In genomic region chr12:122190842-122191668, GRCh38 we compare ENCODE assay signal across 8 cellular contexts. TPM values are rescaled to one million over a fixed set of nuclear protein-coding genes. Genes with fewer than 3 reads are reported as not detected.
DNase-seq lines count a peak whose midpoint lies in the region; ATAC-seq, FAIRE-seq and TF ChIP-seq lines count a peak whose summit lies in the region.

No MANE protein-coding gene starts in this region.

- H3K9ac ChIP-seq in HepG2 (ENCODE audit: insufficient read depth, low read depth, low read length), result no peak overlapping the region

- no TSS peak for BruUV-seq in HepG2 (replicated peaks; lab: Mats Ljungman, UMichigan)

- CTCF ChIA-PET in HepG2 (lab: Yijun Ruan, JAX; ENCODE audit: low intra/inter-chr PET ratio, low total read pairs), result interaction anchor here (0.7 to 2.2 kb wide), 4 partner anchors 54 to 137 kb away, joined by 3 to 21 read pairs (median 8); no protein-coding TSS in a partner anchor

- peaks cover 5% of the 10 kb centered on the region; the same call in 1 of the 2 replicates for H3K4me1 ChIP-seq in HepG2 (ENCODE audit: insufficient read depth, low read length)

- intact Hi-C loops in HepG2 (cut with micrococcal nuclease; ENCODE audit: unreplicated experiment), result loop anchor here (1.0 to 2.0 kb wide), 2 partner anchors 60 to 136 kb away; no protein-coding TSS in a partner anchor

- H3K9me3 ChIP-seq in HepG2 (ENCODE audit: low read length), result no peaks in the 10 kb centered on the region

- no peak overlapping the region for H2AFZ ChIP-seq in HepG2 (ENCODE audit: low read length)

- peak; percentile 1 for DNase-seq in SKM-1 treated with dmso at 0.1 percent for 144 hours (lab: John Stamatoyannopoulos, UW; ENCODE audit: unreplicated experiment)
- DNase-seq in SKM-1 (lab: John Stamatoyannopoulos, UW; ENCODE audit: unreplicated experiment), result no peak
- peak; percentile 2 for DNase-seq in NCI-H1694 treated with DMSO at 0.1 percent for 48 hours (lab: John Stamatoyannopoulos, UW)
- DNase-seq in cardiac fibroblast (ENCODE audit: low read depth in 2 of 2), result peak; percentile 65 to 75
- peak; percentile 60 for DNase-seq in HepG2 (ENCODE audit: low spot score)
- DNase-seq in stimulated activated CD8-positive, alpha-beta memory T cell treated with anti-CD3 and anti-CD28 coated beads, Interleukin-2, amount 100 ng/mL, for 48 hours (ENCODE audit: low read depth in 2 of 2), result peak; percentile 58 to 72

- TF ChIP-seq RAD21 in HepG2 (CRISPR knock-in tag; IDR thresholded peaks at IDR 0.05), result peak; percentile 83

- WGBS in HepG2 (ENCODE audit: low lambda C conversion rate), result 48% methylated on average over 16 of the region's 18 CpGs

- in situ Hi-C loops in HepG2 (cut with HindIII; ENCODE audit: extremely low pct_ligation_motif_present, low pct_unique_long_range_greater_than_20kb), result no loop called here

- ATAC-seq in HepG2 (peak; percentile 91), HG02759 (IDR thresholded peaks at IDR 0.05; ENCODE audit: unreplicated experiment) (no peak)

- H3K27ac ChIP-seq in VCaP (no peak overlapping the region), HepG2 (ENCODE audit: extremely low read length, insufficient read depth, low read length) (no peak overlapping the region)

- TF ChIP-seq CTCF in VCaP (conservative IDR thresholded peaks at IDR 0.05) (peak; percentile 98), cardiac fibroblast (IDR thresholded peaks at IDR 0.05; ENCODE audit: low read depth, low read length) (peak; percentile 92), HepG2 (CRISPR knock-in tag; IDR thresholded peaks at IDR 0.05) (peak; percentile 90)

- FAIRE-seq in HepG2 (lab: Jason Lieb, UNC), result peak; percentile 87

- TF ChIP-seq EP300 in HepG2 (IDR thresholded peaks at IDR 0.05; ENCODE audit: low read depth in 2 of 2, low read length in 2 of 2) (no peak), HepG2 (CRISPR knock-in tag; IDR thresholded peaks at IDR 0.05; ENCODE audit: borderline replicate concordance) (no peak)

- peaks cover 9 to 28% of the 10 kb centered on the region in 2 experiments for H3K27me3 ChIP-seq in HepG2 (ENCODE audit: control insufficient read depth in 1 of 2, insufficient read depth in 2 of 2, low read length in 2 of 2)

- no peak overlapping the region for H3K4me3 ChIP-seq in cardiac fibroblast (replicated peaks in 1 of 2; ENCODE audit: low read depth in 2 of 2, low read length in 2 of 2)
- no peak overlapping the region for H3K4me3 ChIP-seq in HepG2 (replicated peaks in 1 of 3; ENCODE audit: insufficient read depth in 1 of 3, low read depth in 2 of 3, low read length in 3 of 3)

- no peaks in the 10 kb centered on the region for H4K20me1 ChIP-seq in HepG2 (ENCODE audit: insufficient read depth, low read length)

- no peak overlapping the region for H3K4me2 ChIP-seq in HepG2 (ENCODE audit: low read depth, low read length)

- TF ChIP-seq POLR2A in HepG2 (IDR thresholded peaks at IDR 0.05; ENCODE audit: insufficient read depth in 1 of 2, low read depth in 2 of 2, low read length in 2 of 2), result no peak

- POLR2A ChIA-PET in HepG2 (lab: Yijun Ruan, JAX), result no interaction called here

- H3K36me3 ChIP-seq in HepG2 (replicated peaks in 1 of 2; ENCODE audit: control insufficient read depth in 1 of 2, insufficient read depth in 2 of 2, low read length in 2 of 2), result no peaks in the 10 kb centered on the region

- H3K79me2 ChIP-seq in HepG2 (ENCODE audit: insufficient read depth, low read length), result no peaks in the 10 kb centered on the region

RNA-seq across cellular contexts. Expression of gene LRRC43, which starts 8.1 kb away (rescaled TPM):
- total RNA-seq in HepG2 (2016; rRNA removed; fragmentation: Illumina TruSeq; extraction: Trizol), result not detected in 2 replicates
- not detected in 2 replicates for total RNA-seq in HepG2 (2016; cell fraction: cytosol; rRNA removed; fragmentation: Illumina TruSeq; extraction: Trizol; ENCODE audit: low read depth)
- total RNA-seq in HepG2 (2016; cell fraction: insoluble cytoplasmic fraction; rRNA removed; fragmentation: Illumina TruSeq; extraction: Trizol), result not detected in 2 replicates
- not detected in 2 replicates for total RNA-seq in HepG2 (2016; cell fraction: membrane; rRNA removed; fragmentation: Illumina TruSeq; extraction: Trizol)
- not detected in 2 replicates for total RNA-seq in HepG2 (2016; cell fraction: nucleus; rRNA removed; fragmentation: Illumina TruSeq; extraction: Trizol)
- polyA plus RNA-seq in HepG2 (2011; rRNA removed), result not detected in 2 replicates
- polyA plus RNA-seq in HepG2 (2011; cell fraction: cytosol; rRNA removed), result not detected in 2 replicates
- polyA plus RNA-seq in HepG2 (2011; cell fraction: nucleus; rRNA removed), result not detected in 2 replicates
- not detected in 2 replicates for polyA plus RNA-seq in HepG2 (2012)
- not detected in 2 replicates for polyA plus RNA-seq in HepG2 (2016; cell fraction: cytosol; fragmentation: Illumina TruSeq; extraction: Trizol; ENCODE audit: low read depth)
- polyA plus RNA-seq in HepG2 (2016; cell fraction: insoluble cytoplasmic fraction; fragmentation: Illumina TruSeq; extraction: Trizol; ENCODE audit: low read depth), result not detected in 2 replicates
- not detected in 2 replicates for polyA plus RNA-seq in HepG2 (2016; cell fraction: membrane; fragmentation: Illumina TruSeq; extraction: Trizol; ENCODE audit: low read depth)
- 0.68 TPM in 1 of 2 replicates, not detected in the other for polyA plus RNA-seq in HepG2 (2016; cell fraction: nucleus; fragmentation: Illumina TruSeq; extraction: Trizol; ENCODE audit: insufficient read depth, low read depth)
- not detected in 2 replicates for polyA minus RNA-seq in HepG2 (2011; rRNA and poly(A)+ RNA removed; ENCODE audit: low replicate concordance)
- not detected in 2 replicates for polyA minus RNA-seq in HepG2 (2011; cell fraction: cytosol; rRNA and poly(A)+ RNA removed)
- not detected in 2 replicates for polyA minus RNA-seq in HepG2 (2011; cell fraction: nucleus; rRNA and poly(A)+ RNA removed)

RNA-seq across cellular contexts. Expression of gene B3GNT4, which starts 12.5 kb away (rescaled TPM):
- 0.04 TPM in 1 of 2 replicates, not detected in the other for total RNA-seq in HepG2 (2016; rRNA removed; fragmentation: Illumina TruSeq; extraction: Trizol)
- not detected in 2 replicates for total RNA-seq in HepG2 (2016; cell fraction: cytosol; rRNA removed; fragmentation: Illumina TruSeq; extraction: Trizol; ENCODE audit: low read depth)
- total RNA-seq in HepG2 (2016; cell fraction: insoluble cytoplasmic fraction; rRNA removed; fragmentation: Illumina TruSeq; extraction: Trizol), result not detected in 2 replicates
- total RNA-seq in HepG2 (2016; cell fraction: membrane; rRNA removed; fragmentation: Illumina TruSeq; extraction: Trizol), result not detected in 2 replicates
- not detected in 2 replicates for total RNA-seq in HepG2 (2016; cell fraction: nucleus; rRNA removed; fragmentation: Illumina TruSeq; extraction: Trizol)
- polyA plus RNA-seq in HepG2 (2011; rRNA removed), result 0.21 and 0.57 TPM in 2 replicates
- polyA plus RNA-seq in HepG2 (2011; cell fraction: cytosol; rRNA removed), result 0.10 and 0.27 TPM in 2 replicates
- 0.32 and 0.38 TPM in 2 replicates for polyA plus RNA-seq in HepG2 (2011; cell fraction: nucleus; rRNA removed)
- polyA plus RNA-seq in HepG2 (2012), result 0.23 and 0.41 TPM in 2 replicates
- polyA plus RNA-seq in HepG2 (2016; cell fraction: cytosol; fragmentation: Illumina TruSeq; extraction: Trizol; ENCODE audit: low read depth), result not detected in 2 replicates
- not detected in 2 replicates for polyA plus RNA-seq in HepG2 (2016; cell fraction: insoluble cytoplasmic fraction; fragmentation: Illumina TruSeq; extraction: Trizol; ENCODE audit: low read depth)
- polyA plus RNA-seq in HepG2 (2016; cell fraction: membrane; fragmentation: Illumina TruSeq; extraction: Trizol; ENCODE audit: low read depth), result not detected in 2 replicates
- polyA plus RNA-seq in HepG2 (2016; cell fraction: nucleus; fragmentation: Illumina TruSeq; extraction: Trizol; ENCODE audit: insufficient read depth, low read depth), result not detected in 2 replicates
- polyA minus RNA-seq in HepG2 (2011; rRNA and poly(A)+ RNA removed; ENCODE audit: low replicate concordance), result 0.14 and 1.1 TPM in 2 replicates
- polyA minus RNA-seq in HepG2 (2011; cell fraction: cytosol; rRNA and poly(A)+ RNA removed), result not detected in 2 replicates
- polyA minus RNA-seq in HepG2 (2011; cell fraction: nucleus; rRNA and poly(A)+ RNA removed), result 0.52 TPM in 1 of 2 replicates, not detected in the other

RNA-seq across cellular contexts. Expression of gene IL31, which starts 17.0 kb away (rescaled TPM):
- total RNA-seq in HepG2 (2016; rRNA removed; fragmentation: Illumina TruSeq; extraction: Trizol), result not detected in 2 replicates
- not detected in 2 replicates for total RNA-seq in HepG2 (2016; cell fraction: cytosol; rRNA removed; fragmentation: Illumina TruSeq; extraction: Trizol; ENCODE audit: low read depth)
- total RNA-seq in HepG2 (2016; cell fraction: insoluble cytoplasmic fraction; rRNA removed; fragmentation: Illumina TruSeq; extraction: Trizol), result not detected in 2 replicates
- total RNA-seq in HepG2 (2016; cell fraction: membrane; rRNA removed; fragmentation: Illumina TruSeq; extraction: Trizol), result not detected in 2 replicates
- not detected in 2 replicates for total RNA-seq in HepG2 (2016; cell fraction: nucleus; rRNA removed; fragmentation: Illumina TruSeq; extraction: Trizol)
- not detected in 2 replicates for polyA plus RNA-seq in HepG2 (2011; rRNA removed)
- not detected in 2 replicates for polyA plus RNA-seq in HepG2 (2011; cell fraction: cytosol; rRNA removed)
- polyA plus RNA-seq in HepG2 (2011; cell fraction: nucleus; rRNA removed), result not detected in 2 replicates
- polyA plus RNA-seq in HepG2 (2012), result not detected in 2 replicates
- polyA plus RNA-seq in HepG2 (2016; cell fraction: cytosol; fragmentation: Illumina TruSeq; extraction: Trizol; ENCODE audit: low read depth), result not detected in 2 replicates
- not detected in 2 replicates for polyA plus RNA-seq in HepG2 (2016; cell fraction: insoluble cytoplasmic fraction; fragmentation: Illumina TruSeq; extraction: Trizol; ENCODE audit: low read depth)
- polyA plus RNA-seq in HepG2 (2016; cell fraction: membrane; fragmentation: Illumina TruSeq; extraction: Trizol; ENCODE audit: low read depth), result not detected in 2 replicates
- polyA plus RNA-seq in HepG2 (2016; cell fraction: nucleus; fragmentation: Illumina TruSeq; extraction: Trizol; ENCODE audit: insufficient read depth, low read depth), result not detected in 2 replicates
- polyA minus RNA-seq in HepG2 (2011; rRNA and poly(A)+ RNA removed; ENCODE audit: low replicate concordance), result not detected in 2 replicates
- not detected in 2 replicates for polyA minus RNA-seq in HepG2 (2011; cell fraction: cytosol; rRNA and poly(A)+ RNA removed)
- not detected in 2 replicates for polyA minus RNA-seq in HepG2 (2011; cell fraction: nucleus; rRNA and poly(A)+ RNA removed)

RNA-seq across cellular contexts. Expression of gene DIABLO, which starts 34.8 kb away (rescaled TPM):
- total RNA-seq in HepG2 (2016; rRNA removed; fragmentation: Illumina TruSeq; extraction: Trizol), result 70.9 and 82.4 TPM in 2 replicates
- total RNA-seq in HepG2 (2016; cell fraction: cytosol; rRNA removed; fragmentation: Illumina TruSeq; extraction: Trizol; ENCODE audit: low read depth), result 20.0 and 22.9 TPM in 2 replicates
- total RNA-seq in HepG2 (2016; cell fraction: insoluble cytoplasmic fraction; rRNA removed; fragmentation: Illumina TruSeq; extraction: Trizol), result 69.5 and 88.5 TPM in 2 replicates
- 38.1 and 41.9 TPM in 2 replicates for total RNA-seq in HepG2 (2016; cell fraction: membrane; rRNA removed; fragmentation: Illumina TruSeq; extraction: Trizol)
- total RNA-seq in HepG2 (2016; cell fraction: nucleus; rRNA removed; fragmentation: Illumina TruSeq; extraction: Trizol), result 32.8 and 33.7 TPM in 2 replicates
- polyA plus RNA-seq in HepG2 (2011; rRNA removed), result 19.4 and 20.7 TPM in 2 replicates
- 28.6 and 29.8 TPM in 2 replicates for polyA plus RNA-seq in HepG2 (2011; cell fraction: cytosol; rRNA removed)
- polyA plus RNA-seq in HepG2 (2011; cell fraction: nucleus; rRNA removed), result 20.6 and 25.2 TPM in 2 replicates
- polyA plus RNA-seq in HepG2 (2012), result 30.0 and 42.8 TPM in 2 replicates
- 14.9 and 15.9 TPM in 2 replicates for polyA plus RNA-seq in HepG2 (2016; cell fraction: cytosol; fragmentation: Illumina TruSeq; extraction: Trizol; ENCODE audit: low read depth)
- 79.4 and 80.8 TPM in 2 replicates for polyA plus RNA-seq in HepG2 (2016; cell fraction: insoluble cytoplasmic fraction; fragmentation: Illumina TruSeq; extraction: Trizol; ENCODE audit: low read depth)
- 26.6 and 28.0 TPM in 2 replicates for polyA plus RNA-seq in HepG2 (2016; cell fraction: membrane; fragmentation: Illumina TruSeq; extraction: Trizol; ENCODE audit: low read depth)
- polyA plus RNA-seq in HepG2 (2016; cell fraction: nucleus; fragmentation: Illumina TruSeq; extraction: Trizol; ENCODE audit: insufficient read depth, low read depth), result 44.1 and 48.9 TPM in 2 replicates
- 24.3 and 31.1 TPM in 2 replicates for polyA minus RNA-seq in HepG2 (2011; rRNA and poly(A)+ RNA removed; ENCODE audit: low replicate concordance)
- 17.2 and 17.3 TPM in 2 replicates for polyA minus RNA-seq in HepG2 (2011; cell fraction: cytosol; rRNA and poly(A)+ RNA removed)
- polyA minus RNA-seq in HepG2 (2011; cell fraction: nucleus; rRNA and poly(A)+ RNA removed), result 32.8 and 37.0 TPM in 2 replicates
